Comparison of ENCODE assay signal across 17 cellular contexts in the genomic region with DNA sequence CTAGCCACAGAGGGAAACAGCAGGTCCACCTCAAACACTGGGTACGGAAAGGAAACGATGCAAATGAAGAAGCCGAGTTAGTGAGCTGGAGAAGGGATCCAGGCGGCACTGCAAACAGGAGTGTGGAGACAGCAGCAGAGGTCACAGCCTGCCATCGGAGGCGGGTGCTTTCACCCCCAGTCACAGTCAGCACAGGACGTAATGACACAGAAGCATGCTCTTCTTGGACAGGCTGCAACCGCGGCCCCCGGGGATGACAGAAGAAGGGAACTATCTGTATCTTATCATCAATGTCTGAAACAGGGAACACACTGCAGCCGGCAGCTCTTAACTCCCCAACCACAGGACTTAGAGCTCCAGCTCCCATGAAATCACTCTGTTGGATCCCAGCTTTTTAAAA. TPM values are rescaled to one million over a fixed set of nuclear protein-coding genes. Genes with fewer than 3 reads are reported as not detected.
DNase-seq lines count a peak whose midpoint lies in the region; ATAC-seq and TF ChIP-seq lines count a peak whose summit lies in the region.
"Had no signal": no experiment of that assay in that cellular context is flagged by ENCODE, and none has a peak within 500 bp of the region (broad histone marks: within the 10 kb centered on the region; RNA-seq: fewer than 3 reads in every experiment).

No MANE protein-coding gene starts in this region.

- no peaks in the 10 kb centered on the region for H3K9me3 ChIP-seq in T-helper 17 cell (ENCODE audit: control insufficient read depth, low read length, poor library complexity, severe bottlenecking)
- H3K9me3 ChIP-seq in right atrium auricular region: no peaks in the 10 kb centered on the region
- no peaks in the 10 kb centered on the region for H3K9me3 ChIP-seq in smooth muscle cell (replicated peaks; ENCODE audit: low read depth)

- WGBS in smooth muscle cell (ENCODE audit: low lambda C conversion rate): 59% methylated on average over 11 of the region's 11 CpGs

- no peaks in the 10 kb centered on the region for H3F3A ChIP-seq in smooth muscle cell (ENCODE audit: low read depth)

- no peak overlapping the region for H2AFZ ChIP-seq in smooth muscle cell (ENCODE audit: low read depth)

- peak overlapping the region; percentile 9 for H3K9ac ChIP-seq in smooth muscle cell (ENCODE audit: low read depth)
- H3K9ac ChIP-seq: KMS-11 had no signal

- peaks cover 13% of the 10 kb centered on the region for H3K9me3 Mint-ChIP-seq in glutamatergic neuron (ENCODE audit: unreplicated experiment)

- no peaks in the 10 kb centered on the region for H3K79me2 ChIP-seq in smooth muscle cell (ENCODE audit: low read depth)

- peaks cover 2% of the 10 kb centered on the region for H3K4me1 Mint-ChIP-seq in T-helper 17 cell
- H3K4me1 Mint-ChIP-seq in glutamatergic neuron (ENCODE audit: low read depth, unreplicated experiment): peaks cover 41% of the 10 kb centered on the region

- DNase-seq in T-helper 17 cell (no peak), glutamatergic neuron (no peak), right atrium auricular region (ENCODE audit: low spot score) (no peak), smooth muscle cell (lab: John Stamatoyannopoulos, UW; ENCODE audit: unreplicated experiment) (no peak), UCSD-AML1 (lab: John Stamatoyannopoulos, UW; ENCODE audit: unreplicated experiment) (no peak), dedifferentiated amniotic fluid mesenchymal stem cell (ENCODE audit: extremely low spot score) (no peak), AML-193 (lab: John Stamatoyannopoulos, UW) (no peak)
- DNase-seq: COR-L47, DMS153, H7, NCI-H1436, NCI-H2029 treated with DMSO at 0.1 percent for 48 hours, NCI-H2171 treated with DMSO at 0.1 percent for 48 hours, NCI-H748 treated with DMSO at 0.1 percent for 48 hours, OCI-M1 had no signal

- peaks cover 11% of the 10 kb centered on the region for H3K36me3 Mint-ChIP-seq in T-helper 17 cell (ENCODE audit: low read depth)
- H3K36me3 Mint-ChIP-seq in glutamatergic neuron (ENCODE audit: unreplicated experiment): peaks cover 12% of the 10 kb centered on the region

- ATAC-seq in T-helper 17 cell: no peak

- H3K27me3 Mint-ChIP-seq in T-helper 17 cell (no peaks in the 10 kb centered on the region), glutamatergic neuron (ENCODE audit: unreplicated experiment) (peaks cover 2% of the 10 kb centered on the region)

- H4K20me1 ChIP-seq in smooth muscle cell (ENCODE audit: low read depth): no peaks in the 10 kb centered on the region

- H3K4me1 ChIP-seq in right atrium auricular region (peaks cover 0 to 50% of the 10 kb centered on the region in 2 donors), smooth muscle cell (ENCODE audit: low read depth) (peaks cover 4% of the 10 kb centered on the region)

- H3K27ac ChIP-seq in right atrium auricular region: peak overlapping the region; percentile 77 to 82
- peak overlapping the region; percentile 85 for H3K27ac ChIP-seq in smooth muscle cell (ENCODE audit: low read depth)
- H3K27ac ChIP-seq: KMS-11 had no signal

- H3K4me3 Mint-ChIP-seq in T-helper 17 cell (peak overlapping the region; percentile 41), glutamatergic neuron (ENCODE audit: unreplicated experiment) (no peak overlapping the region)

- H3K27ac Mint-ChIP-seq in T-helper 17 cell (no peak overlapping the region), glutamatergic neuron (ENCODE audit: unreplicated experiment) (peak overlapping the region; percentile 49)

- H3K36me3 ChIP-seq in right atrium auricular region: peaks cover 77% of the 10 kb centered on the region
- H3K36me3 ChIP-seq in smooth muscle cell (ENCODE audit: low read depth): no peaks in the 10 kb centered on the region

- no peak for TF ChIP-seq CTCF in glutamatergic neuron (IDR thresholded peaks at IDR 0.05; ENCODE audit: partially characterized antibody, unreplicated experiment)
- no peak for TF ChIP-seq CTCF in right atrium auricular region (IDR thresholded peaks at IDR 0.05)
- TF ChIP-seq CTCF in smooth muscle cell (IDR thresholded peaks at IDR 0.05; ENCODE audit: borderline replicate concordance, insufficient read depth, poor library complexity, severe bottlenecking): no peak

- H3K27me3 ChIP-seq in right atrium auricular region (no peaks in the 10 kb centered on the region), smooth muscle cell (ENCODE audit: low read depth) (no peaks in the 10 kb centered on the region)

- H3K4me3 ChIP-seq in right atrium auricular region (no peak overlapping the region), smooth muscle cell (no peak overlapping the region)

- peak overlapping the region; percentile 58 for H3K4me2 ChIP-seq in smooth muscle cell
- H3K4me2 ChIP-seq: KMS-11 had no signal

RNA-seq across cellular contexts. Expression of a gene that starts 16.1 kb away (rescaled TPM):
- total RNA-seq in T-helper 17 cell: not detected
- total RNA-seq in glutamatergic neuron (ENCODE audit: unreplicated experiment): not detected
- total RNA-seq in right atrium auricular region: not detected
- total RNA-seq in smooth muscle cell: not detected in 2 replicates
- polyA plus RNA-seq in smooth muscle cell: not detected in 2 replicates
- total RNA-seq: H7, NCI-H460 had no signal

RNA-seq across cellular contexts. Expression of a gene that starts 58.1 kb away (rescaled TPM):
- 100 to 1,000 TPM in 1 of 2 donors, 10 to 100 TPM in 1; 94.4 to 114 TPM for total RNA-seq in T-helper 17 cell
- total RNA-seq in glutamatergic neuron (ENCODE audit: unreplicated experiment): 105 TPM
- total RNA-seq in right atrium auricular region: 10 to 100 TPM; 75.3 to 77.5 TPM
- total RNA-seq in smooth muscle cell: 51.9 and 52.2 TPM in 2 replicates
- polyA plus RNA-seq in smooth muscle cell: 60.6 and 68.9 TPM in 2 replicates
